8 cellular contexts compared by ENCODE assay signal in the genomic region with DNA sequence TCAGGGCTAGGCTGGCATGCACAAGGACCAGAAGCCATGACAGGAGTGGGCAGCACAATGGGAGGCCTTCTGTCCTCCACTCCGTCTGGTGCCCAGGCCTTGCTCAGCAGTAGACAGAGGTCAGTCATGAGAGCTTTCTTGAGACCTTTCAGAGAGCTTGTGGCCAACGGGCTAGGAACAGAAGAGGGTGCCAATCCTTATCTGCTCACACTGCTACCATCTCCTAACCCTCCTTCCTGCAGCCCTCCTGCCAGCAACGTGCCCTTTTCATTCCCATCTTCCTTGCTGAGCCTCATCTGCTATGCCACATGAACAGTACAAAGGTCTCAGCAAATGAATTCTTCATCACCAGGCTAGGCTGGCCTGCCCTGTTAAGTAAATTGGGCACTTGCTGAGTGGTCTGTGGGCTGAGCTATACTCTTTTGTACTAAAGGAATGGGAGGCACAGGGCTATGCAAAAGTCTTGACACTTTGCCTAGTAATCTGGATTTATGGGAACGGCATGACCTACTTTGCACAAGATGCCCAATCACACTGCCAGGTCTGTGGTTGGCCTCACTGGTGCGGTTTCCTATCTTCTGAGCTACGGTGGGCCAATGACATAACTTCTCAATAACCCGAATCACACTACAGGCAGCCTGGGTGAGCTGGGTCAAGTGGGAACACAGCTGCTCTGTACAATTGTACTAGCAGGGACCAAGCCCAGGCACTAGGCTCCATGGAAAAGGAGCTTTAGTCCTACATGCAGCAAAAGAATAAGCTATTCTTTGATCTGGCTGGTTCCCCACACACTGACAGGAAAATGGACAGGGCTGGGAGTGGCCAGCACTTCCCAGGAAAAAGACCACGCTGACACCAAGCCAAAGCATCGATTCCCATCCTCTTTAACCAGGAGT. TPM values are rescaled to one million over a fixed set of nuclear protein-coding genes. Genes with fewer than 3 reads are reported as not detected.
DNase-seq lines count a peak whose midpoint lies in the region; ATAC-seq and TF ChIP-seq lines count a peak whose summit lies in the region.

No MANE protein-coding gene starts in this region.

- H3K4me1 ChIP-seq in mucosa of descending colon (ENCODE audit: low read depth) (peaks cover 4% of the 10 kb centered on the region), OCI-LY7 (ENCODE audit: insufficient read depth, low read length, poor library complexity, severe bottlenecking) (peaks cover 17% of the 10 kb centered on the region), colonic mucosa (peaks cover 3% of the 10 kb centered on the region), BE2C (no peaks in the 10 kb centered on the region; the same call in 1 of the 2 replicates)

- H3K27me3 Mint-ChIP-seq in central memory CD8-positive, alpha-beta T cell: no peaks in the 10 kb centered on the region

- no peak overlapping the region for H3K27ac ChIP-seq in OCI-LY7 (ENCODE audit: low read depth, low read length, poor library complexity, severe bottlenecking)
- H3K27ac ChIP-seq in colonic mucosa: no peak overlapping the region

- peaks cover 73% of the 10 kb centered on the region for H3K4me1 Mint-ChIP-seq in central memory CD8-positive, alpha-beta T cell

- H3K27me3 ChIP-seq in colonic mucosa (no peaks in the 10 kb centered on the region), BE2C (no peaks in the 10 kb centered on the region)

- POLR2A ChIA-PET in OCI-LY7 (lab: Charles Lee): interaction anchor here (0.8 kb wide), 1 partner anchor 20 kb away, joined by 4 read pairs; no protein-coding TSS in a partner anchor

- H3K9me3 ChIP-seq in mucosa of descending colon: no peaks in the 10 kb centered on the region
- no peaks in the 10 kb centered on the region for H3K9me3 ChIP-seq in OCI-LY7 (ENCODE audit: low read length)
- H3K9me3 ChIP-seq in colonic mucosa: no peaks in the 10 kb centered on the region
- H3K9me3 ChIP-seq in BE2C: no peaks in the 10 kb centered on the region

- peaks cover 83% of the 10 kb centered on the region for H3K79me2 ChIP-seq in OCI-LY7 (ENCODE audit: insufficient read depth, low read depth, low read length)

- DNase-seq in AG20443 (ENCODE audit: low spot score) (peak; percentile 35), NOMO-1 treated with DMSO at 0.1 percent for 48 hours (lab: John Stamatoyannopoulos, UW; ENCODE audit: unreplicated experiment) (peak; percentile 70), mucosa of descending colon (no peak), OCI-LY7 (ENCODE audit: low spot score) (no peak), NCI-H2107 treated with DMSO at 0.1 percent for 48 hours (lab: John Stamatoyannopoulos, UW; ENCODE audit: unreplicated experiment) (no peak), colonic mucosa (no peak), BE2C (no peak)
- no peak for DNase-seq in central memory CD8-positive, alpha-beta T cell (ENCODE audit: low spot score in 2 of 2)

- no peaks in the 10 kb centered on the region for H3K9me2 ChIP-seq in OCI-LY7 (ENCODE audit: insufficient read depth, low read length)

- H3K36me3 Mint-ChIP-seq in central memory CD8-positive, alpha-beta T cell (ENCODE audit: insufficient read depth): peaks cover 16% of the 10 kb centered on the region

- peak; percentile 54 for ATAC-seq in central memory CD8-positive, alpha-beta T cell (replicated peaks; ENCODE audit: extremely low read depth, poor library complexity, severe bottlenecking)
- ATAC-seq in mucosa of descending colon: peak; percentile 41

- H3K27ac Mint-ChIP-seq in central memory CD8-positive, alpha-beta T cell (ENCODE audit: low read depth): peak overlapping the region; percentile 72

- H3K36me3 ChIP-seq in mucosa of descending colon (ENCODE audit: low read depth) (no peaks in the 10 kb centered on the region), OCI-LY7 (ENCODE audit: insufficient read depth, low read length) (no peaks in the 10 kb centered on the region), colonic mucosa (no peaks in the 10 kb centered on the region), BE2C (no peaks in the 10 kb centered on the region)

- H3K4me3 Mint-ChIP-seq in central memory CD8-positive, alpha-beta T cell: peak overlapping the region; percentile 68

- H2AFZ ChIP-seq in OCI-LY7 (ENCODE audit: low read length): no peak overlapping the region

- H3K9me3 Mint-ChIP-seq in central memory CD8-positive, alpha-beta T cell: no peaks in the 10 kb centered on the region

- TF ChIP-seq CTCF in mucosa of descending colon (IDR thresholded peaks at IDR 0.05) (no peak), OCI-LY7 (conservative IDR thresholded peaks at IDR 0.05; ENCODE audit: low read length) (no peak), colonic mucosa (IDR thresholded peaks at IDR 0.05) (no peak), BE2C (IDR thresholded peaks at IDR 0.05; ENCODE audit: low read depth, low read length) (no peak)

- intact Hi-C loops in mucosa of descending colon (cut with DNase I, micrococcal nuclease) (no loop called here), OCI-LY7 (cut with micrococcal nuclease; ENCODE audit: unreplicated experiment) (no loop called here), colonic mucosa (cut with DNase I) (no loop called here)

- H3K4me2 ChIP-seq in OCI-LY7 (ENCODE audit: low read length): no peak overlapping the region

- CTCF ChIA-PET in OCI-LY7 (lab: Charles Lee; ENCODE audit: unreplicated experiment): interaction anchor here (1.2 kb wide), 1 partner anchor 20 kb away, joined by 3 read pairs; no protein-coding TSS in a partner anchor

- H3K4me3 ChIP-seq in mucosa of descending colon (no peak overlapping the region), OCI-LY7 (ENCODE audit: low read depth, low read length, poor library complexity, severe bottlenecking) (no peak overlapping the region), colonic mucosa (no peak overlapping the region), BE2C (ENCODE audit: low read depth, low read length) (no peak overlapping the region)

- H4K20me1 ChIP-seq in OCI-LY7 (ENCODE audit: insufficient read depth, low read length): 0 out of 2 replicates have a peak, but pooled peaks cover 22% of the 10 kb centered on the region

- H3K9ac ChIP-seq in colonic mucosa (ENCODE audit: low read depth in 2 of 2, low read length in 2 of 2): no peak overlapping the region

- BruUV-seq in OCI-LY7 (replicated peaks; lab: Mats Ljungman, UMichigan): no TSS peak

RNA-seq across cellular contexts. Expression of a gene that starts 47.8 kb away (rescaled TPM):
- 10 to 100 TPM; 11.5 to 60.6 (median 27.5) TPM for total RNA-seq in mucosa of descending colon
- 65.4 and 66.8 TPM in 2 replicates for total RNA-seq in OCI-LY7 (2014; rRNA removed; shearing (Covaris generic))
- total RNA-seq in OCI-LY7 (2022): 97.1 and 107 TPM in 2 replicates
- total RNA-seq in colonic mucosa: 10 to 100 TPM; 17.5 to 34.9 TPM
- 63.7 TPM for polyA plus RNA-seq in BE2C (2012; ENCODE audit: insufficient read depth, insufficient read length, low read depth)

Comparison
In these comparisons a context has a peak if more than half of its experiments do, and no peak if none do; other contexts are left out.
1. DNase-seq: peak in AG20443 (single experiment) and NOMO-1 treated with DMSO at 0.1 percent for 48 hours (single experiment); none in central memory CD8-positive, alpha-beta T cell (0 of 2), mucosa of descending colon (0 of 3), OCI-LY7 (single experiment), NCI-H2107 treated with DMSO at 0.1 percent for 48 hours (single experiment), colonic mucosa (single experiment) and BE2C (single experiment).